ENCODE assay signal across 26 cellular contexts in genomic region chr12:78185109-78185508, GRCh38.
DNase-seq lines count a peak whose midpoint lies in the region; ATAC-seq, FAIRE-seq and TF ChIP-seq lines count a peak whose summit lies in the region.
"Had no signal": no experiment of that assay in that cellular context is flagged by ENCODE, and none has a peak within 500 bp of the region (broad histone marks: within the 10 kb centered on the region; RNA-seq: fewer than 3 reads in every experiment).

No MANE protein-coding gene starts in this region.

- FAIRE-seq in endothelial cell of umbilical vein (lab: Jason Lieb, UNC), result no peak
- FAIRE-seq in GM19239 (lab: Jason Lieb, UNC), result no peak
- FAIRE-seq: kidney had no signal

- no peaks in the 10 kb centered on the region for H3K36me3 Mint-ChIP-seq in activated CD8-positive, alpha-beta T cell treated with anti-CD3 and anti-CD28 coated beads for 36 hours (ENCODE audit: low read depth)
- no peaks in the 10 kb centered on the region for H3K36me3 Mint-ChIP-seq in activated CD4-positive, alpha-beta T cell treated with anti-CD3 and anti-CD28 coated beads for 36 hours (ENCODE audit: low read depth)
- H3K36me3 Mint-ChIP-seq: CD8-positive, alpha-beta T cell; stimulated activated effector memory CD8-positive, alpha-beta T cell treated with anti-CD3 and anti-CD28 coated beads, Interleukin-12 subunit alpha, Interleukin-12 subunit beta, amount 100 ng/mL, for 72 hours had no signal

- H4K20me1 ChIP-seq in endothelial cell of umbilical vein (replicated peaks; ENCODE audit: control insufficient read depth, extremely low read depth, insufficient read depth, low read length), result no peaks in the 10 kb centered on the region

- peaks cover 2% of the 10 kb centered on the region for H3K9me3 Mint-ChIP-seq in activated CD8-positive, alpha-beta T cell treated with anti-CD3 and anti-CD28 coated beads for 36 hours
- H3K9me3 Mint-ChIP-seq in activated CD4-positive, alpha-beta T cell treated with anti-CD3 and anti-CD28 coated beads for 36 hours (ENCODE audit: low read depth), result no peaks in the 10 kb centered on the region

- peaks cover 0 to 7% of the 10 kb centered on the region in 2 experiments for H3K36me3 ChIP-seq in endothelial cell of umbilical vein (ENCODE audit: control insufficient read depth in 2 of 2, extremely low read depth in 1 of 2, insufficient read depth in 2 of 2, low read length in 2 of 2)
- H3K36me3 ChIP-seq: gastrocnemius medialis, prostate gland, thoracic aorta had no signal

- H3K27me3 Mint-ChIP-seq in activated CD8-positive, alpha-beta T cell treated with anti-CD3 and anti-CD28 coated beads for 36 hours, result no peaks in the 10 kb centered on the region
- H3K27me3 Mint-ChIP-seq in activated CD4-positive, alpha-beta T cell treated with anti-CD3 and anti-CD28 coated beads for 36 hours, result no peaks in the 10 kb centered on the region
- H3K27me3 Mint-ChIP-seq: activated T-cell treated with anti-CD3 and anti-CD28 coated beads, Interleukin-2, amount 50 U/mL, for 24 hours had no signal

- no peak overlapping the region for H3K4me3 Mint-ChIP-seq in activated CD8-positive, alpha-beta T cell treated with anti-CD3 and anti-CD28 coated beads for 36 hours
- H3K4me3 Mint-ChIP-seq in activated CD4-positive, alpha-beta T cell treated with anti-CD3 and anti-CD28 coated beads for 36 hours, result no peak overlapping the region
- H3K4me3 Mint-ChIP-seq: activated T-cell treated with anti-CD3 and anti-CD28 coated beads, Interleukin-2, amount 50 U/mL, for 24 hours; CD8-positive, alpha-beta T cell; stimulated activated effector memory CD8-positive, alpha-beta T cell treated with anti-CD3 and anti-CD28 coated beads, Interleukin-12 subunit alpha, Interleukin-12 subunit beta, amount 100 ng/mL, for 72 hours had no signal

- dilution Hi-C loops in endothelial cell of umbilical vein (cut with MboI; ENCODE audit: extremely low pct_ligation_motif_present, low sequenced_read_pairs), result no loop called here

- no peak for TF ChIP-seq POLR2A in endothelial cell of umbilical vein (IDR thresholded peaks at IDR 0.05; ENCODE audit: low read depth, low read length)

- no peak for TF ChIP-seq CTCF in endothelial cell of umbilical vein (IDR thresholded peaks at IDR 0.05; ENCODE audit: extremely low read depth in 1 of 2, insufficient read depth in 1 of 2, low read depth in 1 of 2, low read length in 2 of 2)
- TF ChIP-seq CTCF in activated CD8-positive, alpha-beta T cell treated with anti-CD3 and anti-CD28 coated beads for 36 hours (IDR thresholded peaks at IDR 0.05), result no peak

- H3K27ac ChIP-seq in endothelial cell of umbilical vein (ENCODE audit: insufficient read depth, low read depth, low read length), result no peak overlapping the region
- H3K27ac ChIP-seq: gastrocnemius medialis, prostate gland, skin epidermis, thoracic aorta had no signal

- CTCF ChIA-PET in endothelial cell of umbilical vein (lab: Charles Lee), result interaction anchor here (1.0 to 1.5 kb wide), 2 partner anchors 13 to 17 kb away, joined by 3 read pairs; no protein-coding TSS in a partner anchor
- CTCF ChIA-PET in activated CD8-positive, alpha-beta T cell treated with anti-CD3 and anti-CD28 coated beads for 36 hours (lab: Charles Lee), result no interaction called here
- CTCF ChIA-PET in activated CD4-positive, alpha-beta T cell treated with anti-CD3 and anti-CD28 coated beads for 36 hours (lab: Charles Lee), result interaction anchor here (0.6 kb wide), 1 partner anchor 398 kb away, joined by 3 read pairs; no protein-coding TSS in a partner anchor

- H3K9ac ChIP-seq in endothelial cell of umbilical vein (replicated peaks; ENCODE audit: extremely low read depth, insufficient read depth, low read length), result no peak overlapping the region

- no peak overlapping the region for H3K4me3 ChIP-seq in endothelial cell of umbilical vein (replicated peaks in 1 of 3; ENCODE audit: insufficient read depth in 1 of 3, low read depth in 1 of 3, low read length in 3 of 3)
- H3K4me3 ChIP-seq: gastrocnemius medialis, lung, prostate gland, skin epidermis, thoracic aorta had no signal

- H3K79me2 ChIP-seq in endothelial cell of umbilical vein (ENCODE audit: control insufficient read depth, insufficient read depth, low read length), result no peaks in the 10 kb centered on the region

- H3K4me1 ChIP-seq in endothelial cell of umbilical vein (ENCODE audit: control insufficient read depth, extremely low read depth, insufficient read depth, low read length), result no peaks in the 10 kb centered on the region
- H3K4me1 ChIP-seq: gastrocnemius medialis, prostate gland had no signal

- no peak for ATAC-seq in GM21526 (IDR thresholded peaks at IDR 0.05; ENCODE audit: low FRiP score, unreplicated experiment)
- ATAC-seq in activated CD8-positive, alpha-beta T cell treated with anti-CD3 and anti-CD28 coated beads for 36 hours, result no peak
- ATAC-seq in activated CD4-positive, alpha-beta T cell treated with anti-CD3 and anti-CD28 coated beads for 36 hours, result no peak
- ATAC-seq: activated CD4-positive, CD25-positive, alpha-beta regulatory T cell treated with anti-CD3 and anti-CD28 coated beads, Interleukin-2, amount 50 U/mL, for 24 hours; CD8-positive, alpha-beta T cell; gastrocnemius medialis; stimulated activated effector memory CD8-positive, alpha-beta T cell treated with anti-CD3 and anti-CD28 coated beads, Interleukin-12 subunit alpha, Interleukin-12 subunit beta, amount 100 ng/mL, for 72 hours had no signal

- no peaks in the 10 kb centered on the region for H3K27me3 ChIP-seq in endothelial cell of umbilical vein (ENCODE audit: control insufficient read depth in 2 of 2, insufficient read depth in 2 of 2, low read length in 2 of 2)
- H3K27me3 ChIP-seq: gastrocnemius medialis had no signal

- H3K9me3 ChIP-seq in endothelial cell of umbilical vein (replicated peaks; ENCODE audit: control insufficient read depth, insufficient read depth, low read length), result no peaks in the 10 kb centered on the region
- H3K9me3 ChIP-seq: gastrocnemius medialis, prostate gland, thoracic aorta had no signal

- POLR2A ChIA-PET in endothelial cell of umbilical vein (lab: Charles Lee), result no interaction called here
- POLR2A ChIA-PET in activated CD8-positive, alpha-beta T cell treated with anti-CD3 and anti-CD28 coated beads for 36 hours (lab: Charles Lee), result no interaction called here
- POLR2A ChIA-PET in activated CD4-positive, alpha-beta T cell treated with anti-CD3 and anti-CD28 coated beads for 36 hours (lab: Charles Lee), result no interaction called here

- H3K4me2 ChIP-seq in endothelial cell of umbilical vein (ENCODE audit: insufficient read depth, low read length), result no peak overlapping the region

- peak; percentile 35 for DNase-seq in EL
- DNase-seq in M059J (ENCODE audit: low read depth), result peak; percentile 63
- no peak for DNase-seq in endothelial cell of umbilical vein (ENCODE audit: low read depth, low spot score)
- peak; percentile 81 for DNase-seq in kidney tubule cell (ENCODE audit: low spot score)
- DNase-seq in GM19239 (ENCODE audit: insufficient read length, low spot score), result no peak
- no peak for DNase-seq in activated CD8-positive, alpha-beta T cell treated with anti-CD3 and anti-CD28 coated beads for 36 hours
- DNase-seq in activated CD4-positive, alpha-beta T cell treated with anti-CD3 and anti-CD28 coated beads for 36 hours, result no peak
- DNase-seq: activated CD8-positive, alpha-beta memory T cell treated with anti-CD3 and anti-CD28 coated beads for 24 hours; activated naive CD4-positive, alpha-beta T cell treated with Interleukin-2 at 50 U/mL for 16 hours; activated T-cell treated with anti-CD3 and anti-CD28 coated beads, Interleukin-2, amount 50 U/mL, for 24 hours; amniotic stem cell; CD8-positive, alpha-beta T cell; gastrocnemius medialis; GOT3; kidney; MV-4-11; NCI-H187; SHP77; stimulated activated CD4-positive, alpha-beta T cell treated with anti-CD3 and anti-CD28 coated beads, Interleukin-1b, Interleukin-23, amount 100 ng/mL, for 48 hours had no signal

- H3K4me1 Mint-ChIP-seq in activated CD8-positive, alpha-beta T cell treated with anti-CD3 and anti-CD28 coated beads for 36 hours (ENCODE audit: low read depth), result no peaks in the 10 kb centered on the region
- no peaks in the 10 kb centered on the region for H3K4me1 Mint-ChIP-seq in activated CD4-positive, alpha-beta T cell treated with anti-CD3 and anti-CD28 coated beads for 36 hours
- H3K4me1 Mint-ChIP-seq: stimulated activated effector memory CD8-positive, alpha-beta T cell treated with anti-CD3 and anti-CD28 coated beads, Interleukin-12 subunit alpha, Interleukin-12 subunit beta, amount 100 ng/mL, for 72 hours had no signal

- no peak overlapping the region for H3K27ac Mint-ChIP-seq in activated CD8-positive, alpha-beta T cell treated with anti-CD3 and anti-CD28 coated beads for 36 hours
- H3K27ac Mint-ChIP-seq in activated CD4-positive, alpha-beta T cell treated with anti-CD3 and anti-CD28 coated beads for 36 hours, result no peak overlapping the region
- H3K27ac Mint-ChIP-seq: activated T-cell treated with anti-CD3 and anti-CD28 coated beads, Interleukin-2, amount 50 U/mL, for 24 hours; CD8-positive, alpha-beta T cell; stimulated activated effector memory CD8-positive, alpha-beta T cell treated with anti-CD3 and anti-CD28 coated beads, Interleukin-12 subunit alpha, Interleukin-12 subunit beta, amount 100 ng/mL, for 72 hours had no signal

- H3K9me1 ChIP-seq in endothelial cell of umbilical vein (replicated peaks; ENCODE audit: control insufficient read depth, extremely low read depth, insufficient read depth, low read length), result no peaks in the 10 kb centered on the region

- BruUV-seq in endothelial cell of umbilical vein (replicated peaks; lab: Mats Ljungman, UMichigan), result no TSS peak

- intact Hi-C loops in endothelial cell of umbilical vein (cut with micrococcal nuclease), result loop anchor here (10.0 kb wide), 1 partner anchor 990 kb away; no protein-coding TSS in a partner anchor
- intact Hi-C loops in activated CD8-positive, alpha-beta T cell treated with anti-CD3 and anti-CD28 coated beads for 36 hours (cut with micrococcal nuclease), result no loop called here
- intact Hi-C loops in activated CD4-positive, alpha-beta T cell treated with anti-CD3 and anti-CD28 coated beads for 36 hours (cut with DNase I, micrococcal nuclease), result no loop called here

- H2AFZ ChIP-seq in endothelial cell of umbilical vein (ENCODE audit: low read depth, low read length), result no peak overlapping the region

TF ChIP-seq in endothelial cell of umbilical vein, 7 proteins besides CTCF, POLR2A, EP300 and RAD21 (continues in another document):
- peak; percentile 57 for TF ChIP-seq FOS (IDR thresholded peaks at IDR 0.05; ENCODE audit: borderline replicate concordance, insufficient read depth, low read length)
- no peak for TF ChIP-seq GATA2 (IDR thresholded peaks at IDR 0.05; ENCODE audit: insufficient read depth, insufficient read length, low read depth, low read length)
- TF ChIP-seq POLR2AphosphoS5 (IDR thresholded peaks at IDR 0.05; ENCODE audit: insufficient read depth, low read depth, low read length), result no peak
- no peak for TF ChIP-seq MYC (IDR thresholded peaks at IDR 0.05; ENCODE audit: low read depth, low read length)
- no peak for TF ChIP-seq MAX (IDR thresholded peaks at IDR 0.05; ENCODE audit: insufficient read depth, insufficient read length)
- TF ChIP-seq EZH2 (IDR thresholded peaks at IDR 0.05; ENCODE audit: borderline replicate concordance, low read depth, low read length, severe bottlenecking), result no peak

Comparison
In these comparisons a context has a peak if more than half of its experiments do, and no peak if none do; other contexts are left out.
1. DNase-seq: peak in EL (single experiment), M059J (single experiment) and kidney tubule cell (single experiment); none in endothelial cell of umbilical vein (single experiment), GM19239 (single experiment), activated CD8-positive, alpha-beta T cell treated with anti-CD3 and anti-CD28 coated beads for 36 hours (single experiment) and activated CD4-positive, alpha-beta T cell treated with anti-CD3 and anti-CD28 coated beads for 36 hours (single experiment).